Comparison of ENCODE assay signal across 8 cellular contexts in the genomic region with DNA sequence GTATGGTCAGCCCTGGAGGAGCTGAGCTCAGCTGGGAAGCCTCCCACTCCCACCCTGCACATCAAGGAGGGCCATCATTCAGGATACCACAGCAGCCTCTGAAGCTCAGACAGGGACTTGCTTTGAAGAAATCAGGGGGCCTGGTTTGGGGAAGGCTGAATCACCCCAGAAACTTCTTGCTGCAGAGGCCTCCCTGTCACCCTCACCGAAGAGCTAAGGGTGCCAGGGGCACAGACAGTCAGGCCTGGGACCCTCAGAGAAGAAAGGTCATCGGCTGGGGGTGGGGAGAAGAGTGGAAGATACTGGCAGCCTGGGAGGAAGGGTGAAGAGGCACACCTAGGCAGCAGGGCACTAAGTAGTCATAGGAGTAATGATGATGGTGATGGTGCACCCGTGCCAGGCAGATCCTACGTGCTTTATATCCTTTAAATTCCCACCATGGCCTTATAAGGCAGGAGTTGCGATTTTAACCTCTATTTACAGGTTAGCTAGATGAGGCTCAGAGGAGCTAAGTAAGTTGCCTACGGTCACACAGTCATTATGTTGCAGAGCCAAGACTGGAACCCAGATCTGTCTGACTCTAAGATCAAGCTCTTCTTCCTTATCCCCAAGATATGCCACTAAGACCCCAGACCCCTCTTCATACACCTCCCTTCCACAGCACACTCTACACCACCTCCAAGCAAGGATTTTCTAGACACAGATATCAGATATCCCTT. TPM values are rescaled to one million over a fixed set of nuclear protein-coding genes. Genes with fewer than 3 reads are reported as not detected.
A peak's percentile ranks its signal among the peaks of the same experiment; 100 is the strongest.
DNase-seq lines count a peak whose midpoint lies in the region; ATAC-seq and TF ChIP-seq lines count a peak whose summit lies in the region.

No MANE protein-coding gene starts in this region.

- H3F3A ChIP-seq in Loucy (ENCODE audit: low read depth) = peaks cover 26% of the 10 kb centered on the region

- H3K4me2 ChIP-seq in Loucy (ENCODE audit: low read depth, low read length, poor library complexity, severe bottlenecking) = peak overlapping the region; percentile 98
- H3K4me2 ChIP-seq in osteoblast (ENCODE audit: insufficient read depth, low read length) = no peak overlapping the region

- no peak for ATAC-seq in GM19035 (IDR thresholded peaks at IDR 0.05; ENCODE audit: unreplicated experiment)

- no peaks in the 10 kb centered on the region for H3K9me3 Mint-ChIP-seq in CD14-positive monocyte
- H3K9me3 Mint-ChIP-seq in dendritic cell treated with granulocyte-macrophage colony-stimulating factor and Interleukin-4, amounts not matched to agents 40 ng/mL and 50 ng/mL, for 4 days = no peaks in the 10 kb centered on the region

- H3K9ac ChIP-seq in Loucy (ENCODE audit: low read depth, low read length, poor library complexity, severe bottlenecking) = peak overlapping the region; percentile 83

- H3K36me3 Mint-ChIP-seq in CD14-positive monocyte = peaks cover 21 to 29% of the 10 kb centered on the region in 2 donors
- H3K36me3 Mint-ChIP-seq in dendritic cell treated with granulocyte-macrophage colony-stimulating factor and Interleukin-4, amounts not matched to agents 40 ng/mL and 50 ng/mL, for 4 days (ENCODE audit: low read depth) = peaks cover 44% of the 10 kb centered on the region

- H4K20me1 ChIP-seq in Loucy (ENCODE audit: insufficient read depth, low read length, poor library complexity, severe bottlenecking) (peaks cover 68% of the 10 kb centered on the region), osteoblast (ENCODE audit: insufficient read depth, low read length) (peaks cover 92% of the 10 kb centered on the region)

- no peaks in the 10 kb centered on the region for H3K9me3 ChIP-seq in Loucy (ENCODE audit: insufficient read depth, low read depth, low read length)
- no peaks in the 10 kb centered on the region for H3K9me3 ChIP-seq in osteoblast (ENCODE audit: low read depth, low read length)
- no peaks in the 10 kb centered on the region for H3K9me3 ChIP-seq in MG63

- H2AFZ ChIP-seq in Loucy (ENCODE audit: low read length) (no peak overlapping the region), osteoblast (ENCODE audit: low read length) (no peak overlapping the region)

- H3K79me2 ChIP-seq in Loucy (ENCODE audit: insufficient read depth, low read length) (peaks cover 92% of the 10 kb centered on the region), osteoblast (ENCODE audit: insufficient read depth, low read length) (peaks cover 100% of the 10 kb centered on the region)

- H3K4me3 Mint-ChIP-seq in CD14-positive monocyte = peak overlapping the region in 1 of 2 donors; percentile 80
- H3K4me3 Mint-ChIP-seq in dendritic cell treated with granulocyte-macrophage colony-stimulating factor and Interleukin-4, amounts not matched to agents 40 ng/mL and 50 ng/mL, for 4 days = no peak overlapping the region

- no peak for DNase-seq in CD14-positive monocyte (ENCODE audit: low spot score)
- DNase-seq in osteoblast (ENCODE audit: insufficient read length, low spot score, missing footprints) = peak; percentile 26
- DNase-seq in AML-193 (lab: John Stamatoyannopoulos, UW) = no peak
- no peak for DNase-seq in DMS 273 (lab: John Stamatoyannopoulos, UW; ENCODE audit: unreplicated experiment)
- DNase-seq in MG63 = no peak

- H3K27ac ChIP-seq in osteoblast (ENCODE audit: low read depth, low read length) = peak overlapping the region; percentile 69

- H3K36me3 ChIP-seq in Loucy (ENCODE audit: insufficient read depth, low read length) (peaks cover 33% of the 10 kb centered on the region; the same call in 1 of the 2 replicates), osteoblast (ENCODE audit: insufficient read depth, low read length) (peaks cover 22% of the 10 kb centered on the region), MG63 (peaks cover 8% of the 10 kb centered on the region)

- no peaks in the 10 kb centered on the region for H3K27me3 Mint-ChIP-seq in CD14-positive monocyte (ENCODE audit: low read depth in 3 of 3)
- no peaks in the 10 kb centered on the region for H3K27me3 Mint-ChIP-seq in dendritic cell treated with granulocyte-macrophage colony-stimulating factor and Interleukin-4, amounts not matched to agents 40 ng/mL and 50 ng/mL, for 4 days

- peaks cover 69% of the 10 kb centered on the region for H3K4me1 ChIP-seq in Loucy (ENCODE audit: insufficient read depth, low read length, poor library complexity, severe bottlenecking)
- peaks cover 64% of the 10 kb centered on the region for H3K4me1 ChIP-seq in osteoblast (ENCODE audit: insufficient read depth, low read length)

- H3K27ac Mint-ChIP-seq in CD14-positive monocyte = peak overlapping the region; percentile 88 to 94 (median 92)
- H3K27ac Mint-ChIP-seq in dendritic cell treated with granulocyte-macrophage colony-stimulating factor and Interleukin-4, amounts not matched to agents 40 ng/mL and 50 ng/mL, for 4 days = peak overlapping the region; percentile 73

- peak overlapping the region; percentile 75 for H3K4me3 ChIP-seq in Loucy (ENCODE audit: low read length, poor library complexity, severe bottlenecking)
- H3K4me3 ChIP-seq in osteoblast (ENCODE audit: insufficient read depth, low read length) = no peak overlapping the region
- no peak overlapping the region for H3K4me3 ChIP-seq in MG63

- peaks cover 80% of the 10 kb centered on the region for H3K4me1 Mint-ChIP-seq in CD14-positive monocyte
- H3K4me1 Mint-ChIP-seq in dendritic cell treated with granulocyte-macrophage colony-stimulating factor and Interleukin-4, amounts not matched to agents 40 ng/mL and 50 ng/mL, for 4 days (ENCODE audit: low read depth) = peaks cover 88% of the 10 kb centered on the region

- no peak for TF ChIP-seq CTCF in CD14-positive monocyte (IDR thresholded peaks at IDR 0.05)
- TF ChIP-seq CTCF in Loucy (conservative IDR thresholded peaks at IDR 0.05; ENCODE audit: low read length) = no peak
- TF ChIP-seq CTCF in osteoblast (IDR thresholded peaks at IDR 0.05; ENCODE audit: extremely low read depth, low read depth, low read length) = no peak

- H3K27me3 ChIP-seq in Loucy (ENCODE audit: insufficient read depth, low read length, poor library complexity, severe bottlenecking) = no peaks in the 10 kb centered on the region
- no peaks in the 10 kb centered on the region for H3K27me3 ChIP-seq in osteoblast (ENCODE audit: insufficient read depth, low read length)
- H3K27me3 ChIP-seq in MG63 = no peaks in the 10 kb centered on the region

- intact Hi-C loops in CD14-positive monocyte (cut with micrococcal nuclease) = loop anchor here (5.0 kb wide), 2 partner anchors 45 to 85 kb away; no protein-coding TSS in a partner anchor
- intact Hi-C loops in dendritic cell treated with granulocyte-macrophage colony-stimulating factor and Interleukin-4, amounts not matched to agents 40 ng/mL and 50 ng/mL, for 4 days (cut with micrococcal nuclease) = no loop called here

- no peaks in the 10 kb centered on the region for H3K9me2 ChIP-seq in Loucy (replicated peaks; ENCODE audit: low read depth, low read length)

RNA-seq across cellular contexts. Expression of a gene that starts 28.5 kb away (rescaled TPM):
- 1 to 10 TPM; 4.4 to 6.4 TPM for polyA plus RNA-seq in CD14-positive monocyte
- 40.1 and 40.2 TPM in 2 replicates for total RNA-seq in osteoblast
- 22.1 and 38.5 TPM in 2 replicates for total RNA-seq in MG63 (2014; rRNA removed; shearing (Covaris generic); ENCODE audit: low replicate concordance)
